In the genomic region with DNA sequence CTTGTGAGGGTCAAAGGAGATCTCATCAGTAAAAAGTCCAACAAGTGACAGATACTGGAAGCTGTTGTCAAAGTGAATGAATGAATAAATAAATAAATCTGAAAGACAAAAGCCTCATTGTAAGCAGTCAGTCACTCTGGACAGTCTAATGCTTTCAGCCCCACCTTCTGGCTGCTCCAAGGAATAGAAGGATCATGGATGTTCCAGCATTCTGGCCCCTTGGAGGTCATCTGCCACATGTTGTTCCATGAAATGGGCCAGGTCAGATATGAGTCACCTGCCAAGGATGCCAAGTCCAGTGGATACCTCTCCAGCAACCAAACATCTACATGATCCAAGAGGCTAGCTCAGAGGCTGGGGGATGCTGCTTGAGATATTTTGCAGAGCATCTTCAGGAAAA, we compare ENCODE assay signal across 9 cellular contexts.
A peak's percentile ranks its signal among the peaks of the same experiment; 100 is the strongest.
DNase-seq lines count a peak whose midpoint lies in the region; ATAC-seq and TF ChIP-seq lines count a peak whose summit lies in the region.
"Had no signal": no experiment of that assay in that cellular context is flagged by ENCODE, and none has a peak within 500 bp of the region (broad histone marks: within the 10 kb centered on the region; RNA-seq: fewer than 3 reads in every experiment).

No MANE protein-coding gene starts in this region.

- H3K27ac Mint-ChIP-seq in H9, result no peak overlapping the region

- no peak overlapping the region for H2BK12ac ChIP-seq in H9 (ENCODE audit: insufficient read length, low read depth, low read length)

- H4K5ac ChIP-seq in H9 (ENCODE audit: insufficient read length, low read depth, low read length), result no peak overlapping the region

- H3K9me3 Mint-ChIP-seq in H9, result peaks cover 16 to 20% of the 10 kb centered on the region in 2 experiments

- no peak overlapping the region for H2BK15ac ChIP-seq in H9 (ENCODE audit: low read depth, low read length)

- no peak overlapping the region for H3K14ac ChIP-seq in H9 (ENCODE audit: insufficient read depth, low read length)

- peaks cover 24% of the 10 kb centered on the region for H3K27me3 Mint-ChIP-seq in H9 (ENCODE audit: low read depth)

- H3K4me1 Mint-ChIP-seq in H9, result peaks cover 3 to 5% of the 10 kb centered on the region in 2 experiments; a peak in 2 of 4 replicates

- H3K9me3 ChIP-seq in H9 (ENCODE audit: control insufficient read depth, low read depth, low read length), result no peaks in the 10 kb centered on the region
- peaks cover 8% of the 10 kb centered on the region for H3K9me3 ChIP-seq in SJSA1 (replicated peaks)
- H3K9me3 ChIP-seq in heart left ventricle, result peaks cover 0 to 38% (median 22%) of the 10 kb centered on the region in 12 donors

- H3K27me3 ChIP-seq in H9 (ENCODE audit: insufficient read depth, low read length) (no peaks in the 10 kb centered on the region), SJSA1 (replicated peaks) (no peaks in the 10 kb centered on the region), heart left ventricle (peaks cover 0 to 15% (median 0%) of the 10 kb centered on the region in 9 donors)

- no peaks in the 10 kb centered on the region; a peak in 2 of 7 replicates for H3K36me3 Mint-ChIP-seq in H9 (ENCODE audit: insufficient read depth in 1 of 3, low read depth in 3 of 3)

- H4K91ac ChIP-seq in H9 (ENCODE audit: insufficient read length, low read depth, low read length), result no peak overlapping the region

- intact Hi-C loops in heart left ventricle (cut with DNase I), result loop anchor here in 2 of 10 donors (5.0 to 10.0 kb wide), 2 partner anchors 247 to 414 kb away; a partner anchor contains a TSS

- H3K4me3 Mint-ChIP-seq in H9, result no peak overlapping the region

- H3K79me1 ChIP-seq in H9 (ENCODE audit: insufficient read depth, low read depth, low read length, poor library complexity, severe bottlenecking), result no peaks in the 10 kb centered on the region

- H3K4ac ChIP-seq in H9 (ENCODE audit: low read depth, low read length), result no peak overlapping the region

- no peak for ATAC-seq in heart left ventricle

- no peak overlapping the region for H3K9ac ChIP-seq in H9 (ENCODE audit: extremely low read depth, insufficient read length, low read length)

- H2BK20ac ChIP-seq in H9 (ENCODE audit: low read depth, low read length, poor library complexity, severe bottlenecking), result no peak overlapping the region

- TF ChIP-seq POLR2A in heart left ventricle (IDR thresholded peaks at IDR 0.05), result no peak

- H2AFZ ChIP-seq in H9 (ENCODE audit: low read length), result no peak overlapping the region

- no peaks in the 10 kb centered on the region for H3K79me2 ChIP-seq in H9 (ENCODE audit: insufficient read depth, low read length)

- H2BK120ac ChIP-seq in H9 (ENCODE audit: low read depth, low read length, poor library complexity, severe bottlenecking), result no peak overlapping the region

- no peak overlapping the region for H4K8ac ChIP-seq in H9 (replicated peaks; ENCODE audit: insufficient read length, low read depth, low read length)

- H3K27ac ChIP-seq in H9 (ENCODE audit: insufficient read length, low read depth, low read length) (no peak overlapping the region), SJSA1 (peak overlapping the region; percentile 53), heart left ventricle (no peak overlapping the region)

- H3K56ac ChIP-seq in H9 (ENCODE audit: insufficient read length, low read depth, low read length), result no peak overlapping the region

- H3T11ph ChIP-seq in H9 (ENCODE audit: low read length), result no peak overlapping the region

- H4K20me1 ChIP-seq in H9 (ENCODE audit: control insufficient read depth, insufficient read depth, insufficient read length), result no peaks in the 10 kb centered on the region

- no peaks in the 10 kb centered on the region for H3K23me2 ChIP-seq in H9 (ENCODE audit: insufficient read length, low read depth, low read length, poor library complexity, severe bottlenecking)

- DNase-seq in H9, result no peak
- peak; percentile 55 to 68 for DNase-seq in SJSA1 (ENCODE audit: low read depth in 1 of 2, low spot score in 2 of 2)
- DNase-seq in fibroblast of peridontal ligament (ENCODE audit: extremely low read depth), result peak; percentile 55
- peak; percentile 75 for DNase-seq in superior temporal gyrus (ENCODE audit: extremely low spot score)
- no peak for DNase-seq in glomerular visceral epithelial cell (ENCODE audit: extremely low spot score)
- no peak for DNase-seq in NCI-H2227 treated with DMSO at 0.1 percent for 48 hours (lab: John Stamatoyannopoulos, UW)
- no peak for DNase-seq in heart left ventricle
- DNase-seq: activated CD4-positive, alpha-beta T cell treated with anti-CD3 and anti-CD28 coated beads, Interleukin-2, amount 50 U/mL, for 1 hour; MV-4-11 had no signal

- no peak overlapping the region for H3K18ac ChIP-seq in H9 (ENCODE audit: insufficient read length, low read depth, low read length)

- H3K23ac ChIP-seq in H9 (ENCODE audit: insufficient read length, low read depth, low read length), result no peak overlapping the region

- TF ChIP-seq CTCF in H9 (conservative IDR thresholded peaks at IDR 0.05) (peak; percentile 52; the same call in 2 of the 3 replicates), heart left ventricle (IDR thresholded peaks at IDR 0.05) (no peak)

- H3K4me3 ChIP-seq in SJSA1, result no peak overlapping the region
- no peak overlapping the region for H3K4me3 ChIP-seq in heart left ventricle

- no peak overlapping the region for H2BK5ac ChIP-seq in H9 (ENCODE audit: insufficient read length, low read length)

- no peaks in the 10 kb centered on the region for H3K36me3 ChIP-seq in SJSA1
- no peaks in the 10 kb centered on the region for H3K36me3 ChIP-seq in heart left ventricle

- no peak overlapping the region for H2AK5ac ChIP-seq in H9 (ENCODE audit: insufficient read length, low read length)

- no peak overlapping the region for H3K4me2 ChIP-seq in H9 (ENCODE audit: insufficient read depth, insufficient read length, low read length)

- H3K4me1 ChIP-seq in H9 (ENCODE audit: insufficient read depth, low read length) (0 out of 2 replicates have a peak, but pooled peaks cover 2% of the 10 kb centered on the region), SJSA1 (replicated peaks) (peaks cover 40% of the 10 kb centered on the region), heart left ventricle (no peaks in the 10 kb centered on the region)

Comparison
In these comparisons a context has a peak if more than half of its experiments do, and no peak if none do; other contexts are left out.
1. DNase-seq: peak in SJSA1 (2 of 2), fibroblast of peridontal ligament (single experiment) and superior temporal gyrus (single experiment); none in H9 (single experiment), glomerular visceral epithelial cell (single experiment), NCI-H2227 treated with DMSO at 0.1 percent for 48 hours (single experiment) and heart left ventricle (0 of 5).